Comparison of ENCODE assay signal across 24 cellular contexts in the genomic region with DNA sequence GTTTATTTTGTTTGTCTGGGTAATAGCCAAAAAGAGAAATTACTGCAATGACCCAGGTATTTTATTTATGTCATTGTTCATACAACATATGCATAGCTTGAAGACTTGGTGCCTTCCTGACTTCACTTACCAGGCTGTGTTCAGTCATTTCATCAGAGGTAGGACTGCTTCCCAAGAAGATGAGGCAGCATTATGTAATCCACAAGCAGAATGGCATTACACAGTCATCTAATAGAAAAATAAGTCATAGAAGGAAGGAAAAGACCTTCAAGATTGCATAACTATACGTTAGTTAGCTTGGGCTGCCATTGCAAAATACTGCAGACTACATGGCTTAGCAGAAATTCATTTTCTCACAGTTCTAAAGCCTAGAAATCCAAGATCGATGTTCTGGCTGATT.
"Had no signal": no experiment of that assay in that cellular context is flagged by ENCODE, and none has a peak within 500 bp of the region (broad histone marks: within the 10 kb centered on the region; RNA-seq: fewer than 3 reads in every experiment).

No MANE protein-coding gene starts in this region.

- H3K27ac ChIP-seq: dorsolateral prefrontal cortex, epithelial cell of prostate, esophagus muscularis mucosa, gastrocnemius medialis, heart right ventricle, ovary, right atrium auricular region, sigmoid colon, skin epidermis, stomach, thoracic aorta, transverse colon had no signal

- H3K4me3 Mint-ChIP-seq: natural killer cell; neural crest cell; stimulated activated naive B cell treated with anti-CD40 and anti-IgM and Interleukin-4, amounts not matched to agents 10 μg/mL and 1 μg/mL and 100 μg/mL, for 72 hours had no signal

- ATAC-seq: gastrocnemius medialis; heart right ventricle; left lobe of liver; natural killer cell; stimulated activated naive B cell treated with anti-CD40 and anti-IgM and Interleukin-4, amounts not matched to agents 10 μg/mL and 1 μg/mL and 100 μg/mL, for 72 hours had no signal

- H3K4me3 ChIP-seq: dorsolateral prefrontal cortex, esophagus muscularis mucosa, gastrocnemius medialis, heart right ventricle, ovary, right atrium auricular region, sigmoid colon, skin epidermis, stomach, thoracic aorta, transverse colon had no signal

- DNase-seq: cortex of kidney; dorsolateral prefrontal cortex; effector CD8-positive, alpha-beta T cell; gastrocnemius medialis; heart right ventricle; hypothalamus; islet precursor cell; mammary epithelial cell; natural killer cell; ovary; sigmoid colon; stimulated activated CD4-positive, alpha-beta T cell treated with anti-CD3 and anti-CD28 coated beads, Interleukin-2, amount 100 ng/mL, for 24 hours; stimulated activated CD4-positive, alpha-beta T cell treated with anti-CD3 and anti-CD28 coated beads, Interleukin-4, amount 100 ng/mL, for 4 hours; stimulated activated naive B cell treated with anti-CD40 and anti-IgM and Interleukin-4, amounts not matched to agents 10 μg/mL and 1 μg/mL and 100 μg/mL, for 72 hours; stomach; substantia nigra; transverse colon had no signal

- H3K27me3 ChIP-seq: esophagus muscularis mucosa, gastrocnemius medialis, heart right ventricle, ovary, right atrium auricular region, sigmoid colon, stomach, transverse colon had no signal

- H3K36me3 ChIP-seq: esophagus muscularis mucosa, gastrocnemius medialis, heart right ventricle, ovary, right atrium auricular region, sigmoid colon, stomach, thoracic aorta, transverse colon had no signal

- H3K27ac Mint-ChIP-seq: natural killer cell; stimulated activated naive B cell treated with anti-CD40 and anti-IgM and Interleukin-4, amounts not matched to agents 10 μg/mL and 1 μg/mL and 100 μg/mL, for 72 hours had no signal

- H3K36me3 Mint-ChIP-seq: natural killer cell; stimulated activated naive B cell treated with anti-CD40 and anti-IgM and Interleukin-4, amounts not matched to agents 10 μg/mL and 1 μg/mL and 100 μg/mL, for 72 hours had no signal

- H3K27me3 Mint-ChIP-seq: stimulated activated naive B cell treated with anti-CD40 and anti-IgM and Interleukin-4, amounts not matched to agents 10 μg/mL and 1 μg/mL and 100 μg/mL, for 72 hours had no signal

- H3K4me1 Mint-ChIP-seq: natural killer cell; neural crest cell; stimulated activated naive B cell treated with anti-CD40 and anti-IgM and Interleukin-4, amounts not matched to agents 10 μg/mL and 1 μg/mL and 100 μg/mL, for 72 hours had no signal
